In the genomic region with DNA sequence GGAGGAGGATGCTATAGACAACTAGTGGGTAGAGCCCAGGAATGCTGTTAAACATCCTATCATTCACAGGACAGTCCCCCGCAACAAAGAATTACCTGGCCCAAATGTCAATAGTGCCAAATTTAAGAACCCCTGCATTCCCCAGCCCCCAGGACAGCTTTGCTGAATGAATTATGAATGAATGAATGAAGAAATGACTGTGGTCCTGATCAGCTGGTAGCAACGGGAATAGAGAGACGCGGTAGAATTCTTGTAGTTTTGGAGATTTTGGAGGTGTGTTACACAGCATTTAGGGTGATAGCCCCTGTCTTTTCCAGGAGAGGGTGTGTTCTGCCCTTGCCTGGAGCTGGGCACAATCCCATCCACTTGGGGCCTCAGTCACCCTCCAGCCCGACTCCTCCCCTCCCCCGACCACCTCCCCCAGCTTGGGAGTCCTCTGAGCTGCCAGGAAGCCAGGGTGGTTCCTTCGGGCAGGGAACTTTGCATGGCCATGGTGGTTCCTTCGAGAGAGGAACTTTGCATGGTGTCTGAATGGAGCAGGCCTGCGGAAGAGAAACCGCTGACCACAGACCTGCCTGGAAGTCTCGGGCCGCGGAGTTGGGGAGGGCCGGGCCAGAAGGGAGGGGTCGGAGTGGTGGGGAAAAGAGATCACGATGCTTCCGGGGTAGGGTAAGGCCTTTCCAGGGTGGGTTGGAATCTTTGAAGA, we compare ENCODE assay signal across 11 cellular contexts. TPM values are rescaled to one million over a fixed set of nuclear protein-coding genes. Genes with fewer than 3 reads are reported as not detected.
DNase-seq lines count a peak whose midpoint lies in the region; ATAC-seq and TF ChIP-seq lines count a peak whose summit lies in the region.
"Had no signal": no experiment of that assay in that cellular context is flagged by ENCODE, and none has a peak within 500 bp of the region (broad histone marks: within the 10 kb centered on the region; RNA-seq: fewer than 3 reads in every experiment).

No MANE protein-coding gene starts in this region.

- H3K4me1 Mint-ChIP-seq in naive thymus-derived CD8-positive, alpha-beta T cell: peaks cover 10 to 25% (median 22%) of the 10 kb centered on the region in 4 donors

- intact Hi-C loops in prostate gland (cut with DNase I): no loop called here

- no peak overlapping the region for H3K27ac ChIP-seq in prostate gland
- H3K27ac ChIP-seq: gastrocnemius medialis had no signal

- H3K27me3 Mint-ChIP-seq in naive thymus-derived CD8-positive, alpha-beta T cell: peaks cover 41 to 82% (median 46%) of the 10 kb centered on the region in 5 donors

- no peaks in the 10 kb centered on the region for H3K36me3 ChIP-seq in prostate gland
- H3K36me3 ChIP-seq: gastrocnemius medialis had no signal

- no peaks in the 10 kb centered on the region for H3K4me1 ChIP-seq in prostate gland (replicated peaks)

- H3K27me3 ChIP-seq in prostate gland (replicated peaks; ENCODE audit: insufficient read depth): peaks cover 5% of the 10 kb centered on the region

- no peak overlapping the region for H3K4me3 ChIP-seq in prostate gland

- no peaks in the 10 kb centered on the region for H3K36me3 Mint-ChIP-seq in naive thymus-derived CD8-positive, alpha-beta T cell

- ATAC-seq in esophagus mucosa (peak; percentile 20), GM19351 (IDR thresholded peaks at IDR 0.05; ENCODE audit: unreplicated experiment) (no peak)
- no peak for ATAC-seq in naive thymus-derived CD8-positive, alpha-beta T cell
- ATAC-seq: gastrocnemius medialis had no signal

- WGBS in prostate gland: 21% methylated on average over 17 of the region's 17 CpGs

- no peak for TF ChIP-seq CTCF in prostate gland (IDR thresholded peaks at IDR 0.05)

- peaks cover 0 to 2% (median 0%) of the 10 kb centered on the region in 9 donors for H3K9me3 Mint-ChIP-seq in naive thymus-derived CD8-positive, alpha-beta T cell

- POLR2A ChIA-PET in naive thymus-derived CD8-positive, alpha-beta T cell (lab: Charles Lee): no interaction called here

- H3K9me3 ChIP-seq in prostate gland: no peaks in the 10 kb centered on the region
- H3K9me3 ChIP-seq: gastrocnemius medialis had no signal

- H3K27ac Mint-ChIP-seq in naive thymus-derived CD8-positive, alpha-beta T cell: peak overlapping the region in 3 of 10 donors; percentile 35 to 61 (median 60)

- no peak for TF ChIP-seq POLR2A in prostate gland (IDR thresholded peaks at IDR 0.05)

- DNase-seq in CMK (ENCODE audit: low read depth) (peak; percentile 82), NOMO-1 treated with DMSO at 0.1 percent for 48 hours (lab: John Stamatoyannopoulos, UW; ENCODE audit: unreplicated experiment) (peak; percentile 77), 8988T (no peak), prostate gland (ENCODE audit: low spot score) (no peak), SK-N-DZ (ENCODE audit: low spot score) (no peak)
- no peak for DNase-seq in naive thymus-derived CD8-positive, alpha-beta T cell
- DNase-seq: DND-41, gastrocnemius medialis, SHP77 treated with DMSO at 0.1 percent for 48 hours had no signal

- H3K4me3 Mint-ChIP-seq in naive thymus-derived CD8-positive, alpha-beta T cell: peak overlapping the region in 8 of 10 donors; percentile 63 to 86 (median 80)

RNA-seq across cellular contexts. Expression of gene HCK, which starts 1.0 kb away (rescaled TPM):
- 2.9 TPM for total RNA-seq in esophagus mucosa
- total RNA-seq in naive thymus-derived CD8-positive, alpha-beta T cell: under 1 TPM; 0.71 to 0.86 TPM
- polyA plus RNA-seq in naive thymus-derived CD8-positive, alpha-beta T cell: under 1 TPM in 2 of 3 donors, not detected in 1; 0.24 to 0.35 TPM
- total RNA-seq in prostate gland: 1 to 10 TPM; 3.1 to 6.0 TPM
- not detected in 2 replicates for polyA plus RNA-seq in SK-N-DZ (2014; cell fraction: cytosol; rRNA removed)
- not detected in 2 replicates for polyA plus RNA-seq in SK-N-DZ (2014; cell fraction: nucleus; rRNA removed)

RNA-seq across cellular contexts. Expression of gene CCM2L, which starts 40.8 kb away (rescaled TPM):
- 1.2 TPM for total RNA-seq in esophagus mucosa
- not detected for total RNA-seq in naive thymus-derived CD8-positive, alpha-beta T cell
- polyA plus RNA-seq in naive thymus-derived CD8-positive, alpha-beta T cell: not detected
- total RNA-seq in prostate gland: 1 to 10 TPM; 4.6 to 5.7 TPM
- polyA plus RNA-seq in SK-N-DZ (2014; cell fraction: cytosol; rRNA removed): 2.5 and 2.9 TPM in 2 replicates
- polyA plus RNA-seq in SK-N-DZ (2014; cell fraction: nucleus; rRNA removed): 0.90 and 2.4 TPM in 2 replicates

RNA-seq across cellular contexts. Expression of gene TM9SF4, which starts 58.5 kb away (rescaled TPM):
- 42.4 TPM for total RNA-seq in esophagus mucosa
- total RNA-seq in naive thymus-derived CD8-positive, alpha-beta T cell: 10 to 100 TPM; 42.6 to 44.3 TPM
- 10 to 100 TPM; 31.5 to 43.4 (median 33.3) TPM for polyA plus RNA-seq in naive thymus-derived CD8-positive, alpha-beta T cell
- total RNA-seq in prostate gland: 10 to 100 TPM; 44.7 to 62.9 TPM
- polyA plus RNA-seq in SK-N-DZ (2014; cell fraction: cytosol; rRNA removed): 36.9 and 39.0 TPM in 2 replicates
- polyA plus RNA-seq in SK-N-DZ (2014; cell fraction: nucleus; rRNA removed): 28.0 and 34.4 TPM in 2 replicates

Comparison
In these comparisons a context has a peak if more than half of its experiments do, and no peak if none do; other contexts are left out.
1. DNase-seq: peak in CMK (single experiment) and NOMO-1 treated with DMSO at 0.1 percent for 48 hours (single experiment); none in naive thymus-derived CD8-positive, alpha-beta T cell (0 of 10), 8988T (single experiment), prostate gland (single experiment) and SK-N-DZ (single experiment).